28 cellular contexts compared by ENCODE assay signal in the genomic region with DNA sequence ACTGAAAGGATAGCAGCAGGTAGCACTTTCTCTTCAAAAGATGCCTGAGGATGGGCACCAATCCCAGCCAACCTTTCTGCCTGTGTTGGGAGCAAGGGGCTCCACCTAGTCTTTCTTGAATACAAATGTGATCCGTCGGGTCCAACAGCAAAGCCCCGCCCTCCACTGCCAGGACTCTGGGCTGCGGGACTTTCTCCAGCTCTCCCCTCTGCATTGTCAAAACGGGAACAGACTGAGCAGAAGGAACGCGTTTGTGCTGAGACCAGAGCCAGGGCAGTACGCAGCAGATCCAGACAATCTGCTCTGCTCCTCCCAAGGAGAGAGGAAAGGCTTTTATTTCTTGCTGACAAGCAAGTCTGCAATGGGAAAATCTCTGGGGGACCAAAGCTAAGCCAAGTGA.
A peak's percentile ranks its signal among the peaks of the same experiment; 100 is the strongest.
DNase-seq lines count a peak whose midpoint lies in the region; ATAC-seq, FAIRE-seq and TF ChIP-seq lines count a peak whose summit lies in the region.
"Had no signal": no experiment of that assay in that cellular context is flagged by ENCODE, and none has a peak within 500 bp of the region (broad histone marks: within the 10 kb centered on the region; RNA-seq: fewer than 3 reads in every experiment).

No MANE protein-coding gene starts in this region.

- TF ChIP-seq EP300 in H1 (IDR thresholded peaks at IDR 0.05; ENCODE audit: borderline replicate concordance in 1 of 2, low read depth in 2 of 2, low read length in 2 of 2), result no peak
- no peak for TF ChIP-seq EP300 in HepG2 (IDR thresholded peaks at IDR 0.05; ENCODE audit: low read depth in 2 of 2, low read length in 2 of 2)
- no peak for TF ChIP-seq EP300 in HepG2 (CRISPR knock-in tag; IDR thresholded peaks at IDR 0.05; ENCODE audit: borderline replicate concordance)

- H3K27me3 ChIP-seq in OCI-LY3 (ENCODE audit: low read depth, low read length), result peaks cover 31% of the 10 kb centered on the region
- H3K27me3 ChIP-seq in H1 (replicated peaks in 1 of 4; ENCODE audit: control insufficient read depth in 3 of 4, extremely low read depth in 1 of 4, insufficient read depth in 3 of 4, low read length in 3 of 4), result no peaks in the 10 kb centered on the region
- peaks cover 0 to 13% of the 10 kb centered on the region in 2 experiments; a peak in 1 of 5 replicates for H3K27me3 ChIP-seq in HepG2 (ENCODE audit: control insufficient read depth in 1 of 2, insufficient read depth in 2 of 2, low read length in 2 of 2)
- peaks cover 0 to 7% (median 0%) of the 10 kb centered on the region in 5 donors for H3K27me3 ChIP-seq in subcutaneous abdominal adipose tissue (ENCODE audit: control insufficient read depth in 5 of 5, insufficient read depth in 4 of 5, low read length in 5 of 5)
- H3K27me3 ChIP-seq in heart right ventricle, result peaks cover 0 to 15% (median 4%) of the 10 kb centered on the region in 7 donors
- H3K27me3 ChIP-seq: gastrocnemius medialis had no signal

- H3K36me3 ChIP-seq in OCI-LY3 (replicated peaks; ENCODE audit: low read depth, low read length), result no peaks in the 10 kb centered on the region
- no peaks in the 10 kb centered on the region for H3K36me3 ChIP-seq in H1 (ENCODE audit: control insufficient read depth in 2 of 4, insufficient read depth in 4 of 4, low read length in 3 of 4)
- no peaks in the 10 kb centered on the region for H3K36me3 ChIP-seq in HepG2 (replicated peaks in 1 of 2; ENCODE audit: control insufficient read depth in 1 of 2, insufficient read depth in 2 of 2, low read length in 2 of 2)
- H3K36me3 ChIP-seq in subcutaneous abdominal adipose tissue (ENCODE audit: control insufficient read depth in 5 of 5, insufficient read depth in 5 of 5, low read length in 5 of 5), result no peaks in the 10 kb centered on the region
- H3K36me3 ChIP-seq in heart right ventricle, result no peaks in the 10 kb centered on the region
- H3K36me3 ChIP-seq: gastrocnemius medialis, SJCRH30, thyroid gland had no signal

- no peak for FAIRE-seq in H1 (lab: Jason Lieb, UNC)
- FAIRE-seq in HepG2 (lab: Jason Lieb, UNC), result no peak
- FAIRE-seq: astrocyte, RCC 7860 had no signal

- H2AK5ac ChIP-seq in H1 (ENCODE audit: low read depth, low read length), result no peak overlapping the region

- H3K36me3 Mint-ChIP-seq in T-helper 17 cell (ENCODE audit: low read depth), result no peaks in the 10 kb centered on the region
- H3K36me3 Mint-ChIP-seq: activated naive CD8-positive, alpha-beta T cell treated with anti-CD3 and anti-CD28 coated beads for 36 hours had no signal

- no peak overlapping the region for H3K18ac ChIP-seq in H1 (ENCODE audit: extremely low read depth, low read length)

- H3K27ac ChIP-seq in OCI-LY3 (ENCODE audit: low read length) (no peak overlapping the region), H1 (ENCODE audit: low read depth, low read length) (no peak overlapping the region), HepG2 (ENCODE audit: extremely low read length, insufficient read depth, low read length) (no peak overlapping the region), subcutaneous abdominal adipose tissue (ENCODE audit: low read depth, low read length) (no peak overlapping the region), heart right ventricle (no peak overlapping the region)
- H3K27ac ChIP-seq: SJCRH30, thyroid gland had no signal

- H3K9me3 ChIP-seq in OCI-LY3 (ENCODE audit: insufficient read depth, low read length) (no peaks in the 10 kb centered on the region), H1 (ENCODE audit: insufficient read depth in 2 of 2, low read depth in 1 of 2, low read length in 1 of 2) (no peaks in the 10 kb centered on the region), HepG2 (ENCODE audit: low read length) (no peaks in the 10 kb centered on the region), subcutaneous abdominal adipose tissue (ENCODE audit: control insufficient read depth in 5 of 5, low read length in 5 of 5) (no peaks in the 10 kb centered on the region), heart right ventricle (no peaks in the 10 kb centered on the region), T-helper 17 cell (ENCODE audit: control insufficient read depth, low read length, poor library complexity, severe bottlenecking) (no peaks in the 10 kb centered on the region)
- H3K9me3 ChIP-seq: gastrocnemius medialis, SJCRH30, thyroid gland had no signal

- no peak overlapping the region for H2BK5ac ChIP-seq in H1 (ENCODE audit: low read depth, low read length)

- H4K20me1 ChIP-seq in OCI-LY3 (ENCODE audit: insufficient read depth, low read length) (no peaks in the 10 kb centered on the region), H1 (replicated peaks in 1 of 2; ENCODE audit: control insufficient read depth in 1 of 2, insufficient read depth in 2 of 2, low read length in 2 of 2) (no peaks in the 10 kb centered on the region), HepG2 (ENCODE audit: insufficient read depth, low read length) (no peaks in the 10 kb centered on the region)

- no peak overlapping the region for H3K56ac ChIP-seq in H1 (replicated peaks; ENCODE audit: insufficient read length, low read depth, low read length)

- POLR2A ChIA-PET in H1 (lab: Charles Lee; ENCODE audit: partially characterized antibody), result interaction anchor here (2.2 kb wide), 1 partner anchor 11 kb away, joined by 7 read pairs; no protein-coding TSS in a partner anchor
- POLR2A ChIA-PET in HepG2 (lab: Yijun Ruan, JAX), result no interaction called here

- H3K27ac Mint-ChIP-seq in T-helper 17 cell, result no peak overlapping the region
- H3K27ac Mint-ChIP-seq: activated CD4-positive, alpha-beta memory T cell treated with anti-CD3 and anti-CD28 coated beads, Interleukin-2, amount 10 ng/mL, durations not matched to agents 7 days and 5 days; activated naive CD8-positive, alpha-beta T cell treated with anti-CD3 and anti-CD28 coated beads for 36 hours; CD4-positive, alpha-beta T cell; HFFc6 had no signal

- no peak overlapping the region for H3K9ac ChIP-seq in OCI-LY3 (ENCODE audit: low read length)
- H3K9ac ChIP-seq in H1 (replicated peaks in 1 of 4; ENCODE audit: extremely low read depth in 1 of 4, low read depth in 3 of 4, low read length in 3 of 4), result no peak overlapping the region
- no peak overlapping the region for H3K9ac ChIP-seq in HepG2 (ENCODE audit: insufficient read depth, low read depth, low read length)
- H3K9ac ChIP-seq in subcutaneous abdominal adipose tissue (ENCODE audit: low read length in 5 of 5), result no peak overlapping the region

- no peak overlapping the region for H4K8ac ChIP-seq in H1 (ENCODE audit: extremely low read depth, insufficient read depth, low read length)

- H3K79me2 ChIP-seq in OCI-LY3 (ENCODE audit: low read length) (no peaks in the 10 kb centered on the region), H1 (ENCODE audit: control insufficient read depth in 1 of 2, insufficient read depth in 2 of 2, low read length in 2 of 2) (no peaks in the 10 kb centered on the region), HepG2 (ENCODE audit: insufficient read depth, low read length) (no peaks in the 10 kb centered on the region)

- no peak for TF ChIP-seq CTCF in OCI-LY3 (IDR thresholded peaks at IDR 0.05; ENCODE audit: low read depth, low read length)
- no peak for TF ChIP-seq CTCF in H1 (IDR thresholded peaks at IDR 0.05; ENCODE audit: control extremely low read depth in 1 of 3, insufficient read depth in 1 of 3, low read depth in 1 of 3, low read length in 3 of 3)
- no peak for TF ChIP-seq CTCF in HepG2 (CRISPR knock-in tag; IDR thresholded peaks at IDR 0.05)
- no peak for TF ChIP-seq CTCF in heart right ventricle (IDR thresholded peaks at IDR 0.05)

- H2AFZ ChIP-seq in OCI-LY3 (ENCODE audit: low read depth, low read length), result no peak overlapping the region
- 0 out of 2 replicates have a peak overlapping the region, but pooled peaks have one; percentile 62 for H2AFZ ChIP-seq in H1 (ENCODE audit: low read length)
- no peak overlapping the region for H2AFZ ChIP-seq in HepG2 (ENCODE audit: low read length)

- no TSS peak for BruUV-seq in HepG2 (replicated peaks; lab: Mats Ljungman, UMichigan)

- peaks cover 12% of the 10 kb centered on the region for H3K4me1 Mint-ChIP-seq in T-helper 17 cell
- H3K4me1 Mint-ChIP-seq: central memory CD8-positive, alpha-beta T cell had no signal

- H3K4me2 ChIP-seq in OCI-LY3 (ENCODE audit: low read length), result peak overlapping the region; percentile 79
- no peak overlapping the region; a peak in 1 of 4 replicates for H3K4me2 ChIP-seq in H1 (ENCODE audit: insufficient read depth in 1 of 2, low read depth in 2 of 2, low read length in 2 of 2)
- no peak overlapping the region for H3K4me2 ChIP-seq in HepG2 (ENCODE audit: low read depth, low read length)
- H3K4me2 ChIP-seq: smooth muscle cell had no signal

- no peak overlapping the region for H3K23ac ChIP-seq in H1 (ENCODE audit: insufficient read length)

- DNase-seq in H1 (ENCODE audit: low read depth in 1 of 2, low spot score in 2 of 2) (peak in 1 of 2 experiments; percentile 56), HepG2 (ENCODE audit: low spot score) (no peak), GM03348 (ENCODE audit: low spot score) (no peak), NCI-H226 (no peak), heart right ventricle (no peak), T-helper 17 cell (no peak)
- DNase-seq: activated CD4-positive, alpha-beta memory T cell treated with anti-CD3 and anti-CD28 coated beads, Interleukin-2, amount 10 ng/mL, durations not matched to agents 7 days and 5 days; activated CD4-positive, CD25-positive, alpha-beta regulatory T cell treated with anti-CD3 and anti-CD28 coated beads, Interleukin-2, amount 50 U/mL, for 72 hours; activated effector memory CD4-positive, alpha-beta T cell treated with Interleukin-2 at 50 U/mL for 16 hours; activated naive CD8-positive, alpha-beta T cell treated with anti-CD3 and anti-CD28 coated beads for 36 hours; CD4-positive, alpha-beta T cell; effector CD8-positive, alpha-beta T cell; erythroblast; gastrocnemius medialis; HFFc6; mammary epithelial cell; NCI-H1105 treated with DMSO at 0.1 percent for 48 hours; NCI-H2029; SJCRH30; stimulated activated CD4-positive, alpha-beta T cell treated with anti-CD3 and anti-CD28 coated beads, Interleukin-2, amount 100 ng/mL, for 48 hours; stimulated activated naive CD4-positive, alpha-beta T cell had no signal

- CTCF ChIA-PET in H1 (lab: Charles Lee; ENCODE audit: partially characterized antibody), result interaction anchor here (1.6 to 2.6 kb wide), 2 partner anchors 12 to 246 kb away, joined by 3 to 8 read pairs; no protein-coding TSS in a partner anchor
- CTCF ChIA-PET in HepG2 (lab: Yijun Ruan, JAX; ENCODE audit: low intra/inter-chr PET ratio, low total read pairs), result no interaction called here

- H3K4ac ChIP-seq in H1 (replicated peaks; ENCODE audit: insufficient read length, low read depth, low read length), result no peak overlapping the region

- ATAC-seq in HepG2 (peak; percentile 46), heart right ventricle (no peak), T-helper 17 cell (no peak)
- ATAC-seq: gastrocnemius medialis had no signal

- in situ Hi-C loops in HepG2 (cut with HindIII; ENCODE audit: extremely low pct_ligation_motif_present, low pct_unique_long_range_greater_than_20kb), result no loop called here

- no peak overlapping the region for H2BK120ac ChIP-seq in H1 (replicated peaks; ENCODE audit: low read depth, low read length)

- no peak for TF ChIP-seq RAD21 in H1 (IDR thresholded peaks at IDR 0.05 in 1 of 2, conservative IDR thresholded peaks at IDR 0.05 in 1 of 2; ENCODE audit: low read depth in 2 of 2, low read length in 2 of 2)
- no peak for TF ChIP-seq RAD21 in HepG2 (CRISPR knock-in tag; IDR thresholded peaks at IDR 0.05)

- TF ChIP-seq POLR2A in H1 (IDR thresholded peaks at IDR 0.05; ENCODE audit: control extremely low read depth in 1 of 2, low read depth in 2 of 2, low read length in 2 of 2) (no peak), HepG2 (IDR thresholded peaks at IDR 0.05; ENCODE audit: insufficient read depth in 1 of 2, low read depth in 2 of 2, low read length in 2 of 2) (no peak)

- intact Hi-C loops in HepG2 (cut with micrococcal nuclease; ENCODE audit: unreplicated experiment), result no loop called here
- intact Hi-C loops in heart right ventricle (cut with DNase I), result loop anchor here in 2 of 10 donors (10.0 kb wide), 2 partner anchors 453 to 463 kb away; partner anchors contain the start of gene NR4A3 (in 1 of the 2)

- H3K4me3 Mint-ChIP-seq in T-helper 17 cell, result no peak overlapping the region
- H3K4me3 Mint-ChIP-seq: activated CD4-positive, alpha-beta memory T cell treated with anti-CD3 and anti-CD28 coated beads, Interleukin-2, amount 10 ng/mL, durations not matched to agents 7 days and 5 days; activated naive CD8-positive, alpha-beta T cell treated with anti-CD3 and anti-CD28 coated beads for 36 hours; CD4-positive, alpha-beta T cell; central memory CD8-positive, alpha-beta T cell; HFFc6 had no signal

- H3K23me2 ChIP-seq in H1 (ENCODE audit: low read depth, low read length), result no peaks in the 10 kb centered on the region

- H3K4me1 ChIP-seq in OCI-LY3 (ENCODE audit: low read length) (peaks cover 34% of the 10 kb centered on the region), H1 (replicated peaks in 1 of 4; ENCODE audit: control insufficient read depth in 3 of 4, insufficient read depth in 4 of 4, low read length in 3 of 4) (0 out of 7 replicates have a peak, but pooled peaks cover 0 to 2% (median 0%) of the 10 kb centered on the region in 4 experiments), HepG2 (ENCODE audit: insufficient read depth, low read length) (0 out of 2 replicates have a peak, but pooled peaks cover 4% of the 10 kb centered on the region), subcutaneous abdominal adipose tissue (ENCODE audit: control insufficient read depth in 5 of 5, insufficient read depth in 5 of 5, low read length in 5 of 5) (peaks cover 4 to 23% (median 16%) of the 10 kb centered on the region in 5 donors), heart right ventricle (peaks cover 0 to 26% (median 8%) of the 10 kb centered on the region in 9 donors)
- H3K4me1 ChIP-seq: SJCRH30 had no signal

- no peaks in the 10 kb centered on the region for H3K79me1 ChIP-seq in H1 (ENCODE audit: low read depth, low read length)

- no peak overlapping the region for H3K14ac ChIP-seq in H1 (ENCODE audit: insufficient read length)

- 39% methylated on average over 8 of the region's 8 CpGs; no CpG with 5 or more reads in 1 of the 2 experiments for WGBS in H1 (ENCODE audit: extremely low coverage in 1 of 2, insufficient coverage in 1 of 2, insufficient read length in 1 of 2, insufficient replicate concordance in 2 of 2, low coverage in 1 of 2, low lambda C conversion rate in 2 of 2, missing lambda C conversion rate in 1 of 2), 2 experiments
- WGBS in HepG2 (ENCODE audit: low lambda C conversion rate), result 10% methylated on average over 6 of the region's 8 CpGs
- 26 to 35% methylated on average over 8 of the region's 8 CpGs for WGBS in heart right ventricle, 2 donors

- no peak overlapping the region for H2BK20ac ChIP-seq in H1 (ENCODE audit: low read length)

- no peak overlapping the region for H2BK12ac ChIP-seq in H1 (ENCODE audit: low read depth, low read length)

- H3K27me3 Mint-ChIP-seq in T-helper 17 cell, result peaks cover 69% of the 10 kb centered on the region

- H3K4me3 ChIP-seq in OCI-LY3 (ENCODE audit: low read length), result peak overlapping the region; percentile 55
- H3K4me3 ChIP-seq in H1 (ENCODE audit: extremely low read depth in 1 of 4, insufficient read depth in 2 of 4, low read depth in 3 of 4, low read length in 4 of 4), result no peak overlapping the region
- H3K4me3 ChIP-seq in HepG2 (replicated peaks in 1 of 3; ENCODE audit: insufficient read depth in 1 of 3, low read depth in 2 of 3, low read length in 3 of 3), result no peak overlapping the region
- peak overlapping the region in 3 of 5 donors; percentile 1 to 40 (median 11) for H3K4me3 ChIP-seq in subcutaneous abdominal adipose tissue (ENCODE audit: low read depth in 1 of 5, low read length in 5 of 5)
- H3K4me3 ChIP-seq in heart right ventricle, result no peak overlapping the region
- H3K4me3 ChIP-seq: gastrocnemius medialis, SJCRH30, smooth muscle cell, thyroid gland had no signal

- H4K91ac ChIP-seq in H1 (replicated peaks; ENCODE audit: insufficient read length, low read length), result no peak overlapping the region

- no peak overlapping the region for H4K5ac ChIP-seq in H1 (ENCODE audit: insufficient read length, low read depth, low read length)

- H2BK15ac ChIP-seq in H1 (ENCODE audit: low read length), result no peak overlapping the region

Comparison
In these comparisons a context has a peak if more than half of its experiments do, and no peak if none do; other contexts are left out.
1. H3K4me3 ChIP-seq: peak in OCI-LY3 (single experiment) and subcutaneous abdominal adipose tissue (3 of 5); none in H1 (0 of 4), HepG2 (0 of 3) and heart right ventricle (0 of 10).